Comparison of ENCODE assay signal across 1 cellular context in the genomic region with DNA sequence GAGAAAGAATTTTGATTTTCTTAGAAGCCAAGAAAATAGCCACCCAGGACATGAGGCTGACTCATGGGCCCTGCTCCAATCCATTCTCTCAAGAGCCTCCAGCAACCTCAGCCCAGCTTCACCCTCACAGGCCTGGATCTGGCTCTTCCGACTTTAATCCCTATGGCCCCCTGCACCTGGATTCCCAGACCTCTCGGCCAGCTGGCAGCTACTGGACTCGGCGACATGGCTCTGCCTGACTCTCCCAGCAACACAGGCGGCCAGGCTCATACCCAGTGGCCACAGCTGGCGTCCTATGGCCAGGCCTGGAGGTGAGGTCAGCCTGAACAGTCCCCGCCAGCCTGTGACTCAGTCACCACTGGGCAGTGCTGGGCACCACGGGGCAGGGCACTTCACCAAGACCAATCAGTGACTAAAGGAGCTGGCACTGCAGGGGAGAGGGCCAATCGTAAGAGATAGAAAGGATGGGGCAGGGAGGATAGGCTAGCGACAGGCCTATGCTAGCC.
TF ChIP-seq lines count a peak whose summit lies in the region.

No MANE protein-coding gene starts in this region.

TF ChIP-seq in K562, 482 proteins besides CTCF, POLR2A, EP300 and RAD21:
- TF ChIP-seq FOXK1 (CRISPR knock-in tag; IDR thresholded peaks at IDR 0.05; ENCODE audit: borderline replicate concordance) (no peak), C11orf30 (IDR thresholded peaks at IDR 0.05; ENCODE audit: low read depth) (no peak), HEY1 (CRISPR knock-in tag; IDR thresholded peaks at IDR 0.05; ENCODE audit: borderline replicate concordance) (no peak), SMARCB1 (IDR thresholded peaks at IDR 0.05; ENCODE audit: insufficient read length, low read depth) (no peak), DIDO1 (tag; IDR thresholded peaks at IDR 0.05; ENCODE audit: low read depth) (no peak), ZNF282 (CRISPR knock-in tag; IDR thresholded peaks at IDR 0.05) (no peak), CBX5 (IDR thresholded peaks at IDR 0.05; ENCODE audit: borderline replicate concordance, low read depth) (no peak), ERF (CRISPR knock-in tag; IDR thresholded peaks at IDR 0.05) (no peak)
- TF ChIP-seq, protein P1, sequence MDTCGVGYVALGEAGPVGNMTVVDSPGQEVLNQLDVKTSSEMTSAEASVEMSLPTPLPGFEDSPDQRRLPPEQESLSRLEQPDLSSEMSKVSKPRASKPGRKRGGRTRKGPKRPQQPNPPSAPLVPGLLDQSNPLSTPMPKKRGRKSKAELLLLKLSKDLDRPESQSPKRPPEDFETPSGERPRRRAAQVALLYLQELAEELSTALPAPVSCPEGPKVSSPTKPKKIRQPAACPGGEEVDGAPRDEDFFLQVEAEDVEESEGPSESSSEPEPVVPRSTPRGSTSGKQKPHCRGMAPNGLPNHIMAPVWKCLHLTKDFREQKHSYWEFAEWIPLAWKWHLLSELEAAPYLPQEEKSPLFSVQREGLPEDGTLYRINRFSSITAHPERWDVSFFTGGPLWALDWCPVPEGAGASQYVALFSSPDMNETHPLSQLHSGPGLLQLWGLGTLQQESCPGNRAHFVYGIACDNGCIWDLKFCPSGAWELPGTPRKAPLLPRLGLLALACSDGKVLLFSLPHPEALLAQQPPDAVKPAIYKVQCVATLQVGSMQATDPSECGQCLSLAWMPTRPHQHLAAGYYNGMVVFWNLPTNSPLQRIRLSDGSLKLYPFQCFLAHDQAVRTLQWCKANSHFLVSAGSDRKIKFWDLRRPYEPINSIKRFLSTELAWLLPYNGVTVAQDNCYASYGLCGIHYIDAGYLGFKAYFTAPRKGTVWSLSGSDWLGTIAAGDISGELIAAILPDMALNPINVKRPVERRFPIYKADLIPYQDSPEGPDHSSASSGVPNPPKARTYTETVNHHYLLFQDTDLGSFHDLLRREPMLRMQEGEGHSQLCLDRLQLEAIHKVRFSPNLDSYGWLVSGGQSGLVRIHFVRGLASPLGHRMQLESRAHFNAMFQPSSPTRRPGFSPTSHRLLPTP (IDR thresholded peaks at IDR 0.05; ENCODE audit: borderline replicate concordance, extremely low read depth, insufficient read length), result no peak
- TF ChIP-seq, protein P2, sequence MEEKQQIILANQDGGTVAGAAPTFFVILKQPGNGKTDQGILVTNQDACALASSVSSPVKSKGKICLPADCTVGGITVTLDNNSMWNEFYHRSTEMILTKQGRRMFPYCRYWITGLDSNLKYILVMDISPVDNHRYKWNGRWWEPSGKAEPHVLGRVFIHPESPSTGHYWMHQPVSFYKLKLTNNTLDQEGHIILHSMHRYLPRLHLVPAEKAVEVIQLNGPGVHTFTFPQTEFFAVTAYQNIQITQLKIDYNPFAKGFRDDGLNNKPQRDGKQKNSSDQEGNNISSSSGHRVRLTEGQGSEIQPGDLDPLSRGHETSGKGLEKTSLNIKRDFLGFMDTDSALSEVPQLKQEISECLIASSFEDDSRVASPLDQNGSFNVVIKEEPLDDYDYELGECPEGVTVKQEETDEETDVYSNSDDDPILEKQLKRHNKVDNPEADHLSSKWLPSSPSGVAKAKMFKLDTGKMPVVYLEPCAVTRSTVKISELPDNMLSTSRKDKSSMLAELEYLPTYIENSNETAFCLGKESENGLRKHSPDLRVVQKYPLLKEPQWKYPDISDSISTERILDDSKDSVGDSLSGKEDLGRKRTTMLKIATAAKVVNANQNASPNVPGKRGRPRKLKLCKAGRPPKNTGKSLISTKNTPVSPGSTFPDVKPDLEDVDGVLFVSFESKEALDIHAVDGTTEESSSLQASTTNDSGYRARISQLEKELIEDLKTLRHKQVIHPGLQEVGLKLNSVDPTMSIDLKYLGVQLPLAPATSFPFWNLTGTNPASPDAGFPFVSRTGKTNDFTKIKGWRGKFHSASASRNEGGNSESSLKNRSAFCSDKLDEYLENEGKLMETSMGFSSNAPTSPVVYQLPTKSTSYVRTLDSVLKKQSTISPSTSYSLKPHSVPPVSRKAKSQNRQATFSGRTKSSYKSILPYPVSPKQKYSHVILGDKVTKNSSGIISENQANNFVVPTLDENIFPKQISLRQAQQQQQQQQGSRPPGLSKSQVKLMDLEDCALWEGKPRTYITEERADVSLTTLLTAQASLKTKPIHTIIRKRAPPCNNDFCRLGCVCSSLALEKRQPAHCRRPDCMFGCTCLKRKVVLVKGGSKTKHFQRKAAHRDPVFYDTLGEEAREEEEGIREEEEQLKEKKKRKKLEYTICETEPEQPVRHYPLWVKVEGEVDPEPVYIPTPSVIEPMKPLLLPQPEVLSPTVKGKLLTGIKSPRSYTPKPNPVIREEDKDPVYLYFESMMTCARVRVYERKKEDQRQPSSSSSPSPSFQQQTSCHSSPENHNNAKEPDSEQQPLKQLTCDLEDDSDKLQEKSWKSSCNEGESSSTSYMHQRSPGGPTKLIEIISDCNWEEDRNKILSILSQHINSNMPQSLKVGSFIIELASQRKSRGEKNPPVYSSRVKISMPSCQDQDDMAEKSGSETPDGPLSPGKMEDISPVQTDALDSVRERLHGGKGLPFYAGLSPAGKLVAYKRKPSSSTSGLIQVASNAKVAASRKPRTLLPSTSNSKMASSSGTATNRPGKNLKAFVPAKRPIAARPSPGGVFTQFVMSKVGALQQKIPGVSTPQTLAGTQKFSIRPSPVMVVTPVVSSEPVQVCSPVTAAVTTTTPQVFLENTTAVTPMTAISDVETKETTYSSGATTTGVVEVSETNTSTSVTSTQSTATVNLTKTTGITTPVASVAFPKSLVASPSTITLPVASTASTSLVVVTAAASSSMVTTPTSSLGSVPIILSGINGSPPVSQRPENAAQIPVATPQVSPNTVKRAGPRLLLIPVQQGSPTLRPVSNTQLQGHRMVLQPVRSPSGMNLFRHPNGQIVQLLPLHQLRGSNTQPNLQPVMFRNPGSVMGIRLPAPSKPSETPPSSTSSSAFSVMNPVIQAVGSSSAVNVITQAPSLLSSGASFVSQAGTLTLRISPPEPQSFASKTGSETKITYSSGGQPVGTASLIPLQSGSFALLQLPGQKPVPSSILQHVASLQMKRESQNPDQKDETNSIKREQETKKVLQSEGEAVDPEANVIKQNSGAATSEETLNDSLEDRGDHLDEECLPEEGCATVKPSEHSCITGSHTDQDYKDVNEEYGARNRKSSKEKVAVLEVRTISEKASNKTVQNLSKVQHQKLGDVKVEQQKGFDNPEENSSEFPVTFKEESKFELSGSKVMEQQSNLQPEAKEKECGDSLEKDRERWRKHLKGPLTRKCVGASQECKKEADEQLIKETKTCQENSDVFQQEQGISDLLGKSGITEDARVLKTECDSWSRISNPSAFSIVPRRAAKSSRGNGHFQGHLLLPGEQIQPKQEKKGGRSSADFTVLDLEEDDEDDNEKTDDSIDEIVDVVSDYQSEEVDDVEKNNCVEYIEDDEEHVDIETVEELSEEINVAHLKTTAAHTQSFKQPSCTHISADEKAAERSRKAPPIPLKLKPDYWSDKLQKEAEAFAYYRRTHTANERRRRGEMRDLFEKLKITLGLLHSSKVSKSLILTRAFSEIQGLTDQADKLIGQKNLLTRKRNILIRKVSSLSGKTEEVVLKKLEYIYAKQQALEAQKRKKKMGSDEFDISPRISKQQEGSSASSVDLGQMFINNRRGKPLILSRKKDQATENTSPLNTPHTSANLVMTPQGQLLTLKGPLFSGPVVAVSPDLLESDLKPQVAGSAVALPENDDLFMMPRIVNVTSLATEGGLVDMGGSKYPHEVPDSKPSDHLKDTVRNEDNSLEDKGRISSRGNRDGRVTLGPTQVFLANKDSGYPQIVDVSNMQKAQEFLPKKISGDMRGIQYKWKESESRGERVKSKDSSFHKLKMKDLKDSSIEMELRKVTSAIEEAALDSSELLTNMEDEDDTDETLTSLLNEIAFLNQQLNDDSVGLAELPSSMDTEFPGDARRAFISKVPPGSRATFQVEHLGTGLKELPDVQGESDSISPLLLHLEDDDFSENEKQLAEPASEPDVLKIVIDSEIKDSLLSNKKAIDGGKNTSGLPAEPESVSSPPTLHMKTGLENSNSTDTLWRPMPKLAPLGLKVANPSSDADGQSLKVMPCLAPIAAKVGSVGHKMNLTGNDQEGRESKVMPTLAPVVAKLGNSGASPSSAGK (IDR thresholded peaks at IDR 0.05), result no peak
